In the genomic region with DNA sequence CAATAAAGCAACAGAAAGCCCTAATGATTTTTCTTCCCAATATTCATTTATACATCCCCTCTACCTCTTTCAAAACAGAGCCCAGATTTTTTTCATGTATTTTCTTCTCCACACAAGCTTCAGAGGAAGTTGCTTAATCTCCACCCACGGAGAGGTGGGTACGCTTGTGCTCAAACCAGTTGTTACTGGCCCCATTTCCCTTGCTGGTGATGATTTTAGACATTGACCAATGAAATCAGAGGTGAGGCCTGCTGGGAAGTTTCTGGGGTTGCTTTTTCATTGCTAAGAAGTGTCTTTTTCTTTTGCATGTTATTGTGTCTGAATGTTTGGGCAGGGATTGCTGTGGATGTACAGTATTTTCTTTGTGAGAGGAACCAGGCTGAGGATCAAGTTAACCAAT, we compare ENCODE assay signal across 17 cellular contexts.
DNase-seq lines count a peak whose midpoint lies in the region; ATAC-seq and TF ChIP-seq lines count a peak whose summit lies in the region.
"Had no signal": no experiment of that assay in that cellular context is flagged by ENCODE, and none has a peak within 500 bp of the region (broad histone marks: within the 10 kb centered on the region; RNA-seq: fewer than 3 reads in every experiment).

No MANE protein-coding gene starts in this region.

- H3K4me3 ChIP-seq in IMR-90 (ENCODE audit: insufficient read depth, low read depth, low read length), result no peak overlapping the region
- no peak overlapping the region for H3K4me3 ChIP-seq in mammary epithelial cell (replicated peaks in 1 of 3; ENCODE audit: insufficient read depth in 1 of 3, low read depth in 2 of 3, low read length in 3 of 3)
- no peak overlapping the region for H3K4me3 ChIP-seq in neuronal stem cell (ENCODE audit: low read length in 2 of 2)
- no peak overlapping the region for H3K4me3 ChIP-seq in PC-3 (ENCODE audit: low read length)
- H3K4me3 ChIP-seq: hepatocyte had no signal

- no peak for TF ChIP-seq RAD21 in IMR-90 (IDR thresholded peaks at IDR 0.05; ENCODE audit: low read length)

- TF ChIP-seq CTCF in IMR-90 (conservative IDR thresholded peaks at IDR 0.05; ENCODE audit: low read depth, low read length), result no peak
- no peak for TF ChIP-seq CTCF in mammary epithelial cell (conservative IDR thresholded peaks at IDR 0.05 in 1 of 2, IDR thresholded peaks at IDR 0.05 in 1 of 2; ENCODE audit: extremely low read depth in 1 of 2, insufficient read depth in 1 of 2, low read depth in 1 of 2, low read length in 2 of 2)
- no peak for TF ChIP-seq CTCF in PC-3 (conservative IDR thresholded peaks at IDR 0.05; ENCODE audit: low read depth, low read length)

- no peak overlapping the region for H3K4me2 ChIP-seq in IMR-90 (ENCODE audit: low read depth, low read length)
- H3K4me2 ChIP-seq in mammary epithelial cell (ENCODE audit: insufficient read depth, low read depth, low read length), result no peak overlapping the region
- H3K4me2 ChIP-seq in neuronal stem cell (ENCODE audit: insufficient read depth, low read length, poor library complexity, severe bottlenecking), result no peak overlapping the region
- no peak overlapping the region for H3K4me2 ChIP-seq in PC-3 (ENCODE audit: low read length)
- H3K4me2 ChIP-seq: hepatocyte had no signal

- H3K36me3 ChIP-seq in IMR-90 (ENCODE audit: control insufficient read depth, insufficient read depth, low read length), result no peaks in the 10 kb centered on the region
- H3K36me3 ChIP-seq in mammary epithelial cell (ENCODE audit: insufficient read depth, low read length), result no peaks in the 10 kb centered on the region
- H3K36me3 ChIP-seq in neuronal stem cell (replicated peaks in 1 of 2; ENCODE audit: control insufficient read depth in 2 of 2, insufficient read depth in 2 of 2, low read length in 2 of 2), result no peaks in the 10 kb centered on the region
- H3K36me3 ChIP-seq in PC-3 (ENCODE audit: low read depth, low read length), result no peaks in the 10 kb centered on the region

- no peak overlapping the region for H2AK5ac ChIP-seq in IMR-90 (ENCODE audit: low read depth, low read length)
- H2AK5ac ChIP-seq in neuronal stem cell (ENCODE audit: low read depth, low read length), result no peak overlapping the region

- H2BK20ac ChIP-seq in IMR-90 (ENCODE audit: low read depth, low read length), result no peak overlapping the region

- BruUV-seq in IMR-90 (replicated peaks; lab: Mats Ljungman, UMichigan) (no TSS peak), mammary epithelial cell (replicated peaks; lab: Mats Ljungman, UMichigan) (no TSS peak), PC-3 (replicated peaks; lab: Mats Ljungman, UMichigan) (no TSS peak)

- H2BK120ac ChIP-seq in IMR-90 (ENCODE audit: low read depth, low read length), result no peak overlapping the region
- H2BK120ac ChIP-seq in neuronal stem cell (ENCODE audit: low read depth, low read length), result no peak overlapping the region

- H3F3A ChIP-seq in PC-3 (ENCODE audit: low read length, unreplicated experiment), result no peaks in the 10 kb centered on the region

- H3K9ac ChIP-seq in IMR-90 (ENCODE audit: low read depth, low read length), result no peak overlapping the region
- H3K9ac ChIP-seq in mammary epithelial cell (ENCODE audit: insufficient read depth, low read length), result no peak overlapping the region
- no peak overlapping the region for H3K9ac ChIP-seq in neuronal stem cell (ENCODE audit: low read depth, low read length, poor library complexity)
- no peak overlapping the region for H3K9ac ChIP-seq in PC-3 (ENCODE audit: low read length)
- H3K9ac ChIP-seq: parathyroid adenoma had no signal

- in situ Hi-C loops in IMR-90 (cut with MboI; ENCODE audit: low sequenced_read_pairs) (no loop called here), mammary epithelial cell (cut with MboI; ENCODE audit: low sequenced_read_pairs in 2 of 2) (no loop called here)

- no peak overlapping the region for H3K27ac Mint-ChIP-seq in activated CD4-positive, alpha-beta T cell treated with anti-CD3 and anti-CD28 coated beads, Interleukin-2, amount 10 ng/mL, durations not matched to agents 24 days and 14 days
- H3K27ac Mint-ChIP-seq: dendritic cell treated with granulocyte-macrophage colony-stimulating factor and Interleukin-4, amounts not matched to agents 40 ng/mL and 50 ng/mL, for 4 days had no signal

- dilution Hi-C loops in IMR-90 (cut with HindIII; ENCODE audit: low sequenced_read_pairs, unreplicated experiment), result no loop called here
- dilution Hi-C loops in mammary epithelial cell (cut with HindIII; ENCODE audit: low sequenced_read_pairs), result no loop called here

- TF ChIP-seq POLR2A in IMR-90 (IDR thresholded peaks at IDR 0.05; ENCODE audit: low read depth, low read length), result no peak

- no peaks in the 10 kb centered on the region for H3K9me3 ChIP-seq in IMR-90 (ENCODE audit: control insufficient read depth, insufficient read depth, low read length)
- H3K9me3 ChIP-seq in mammary epithelial cell (replicated peaks; ENCODE audit: insufficient read depth, low read length), result no peaks in the 10 kb centered on the region
- no peaks in the 10 kb centered on the region for H3K9me3 ChIP-seq in neuronal stem cell (replicated peaks in 1 of 2; ENCODE audit: control insufficient read depth in 2 of 2, insufficient read depth in 1 of 2, low read depth in 1 of 2, low read length in 2 of 2)
- no peaks in the 10 kb centered on the region for H3K9me3 ChIP-seq in PC-3 (ENCODE audit: low read length)

- H3K4me1 ChIP-seq in IMR-90 (ENCODE audit: control insufficient read depth, insufficient read depth, low read length) (no peaks in the 10 kb centered on the region), mammary epithelial cell (ENCODE audit: insufficient read depth, low read length) (no peaks in the 10 kb centered on the region), neuronal stem cell (ENCODE audit: control insufficient read depth in 2 of 2, insufficient read depth in 1 of 2, low read depth in 1 of 2, low read length in 2 of 2) (peaks cover under 1 to 3% of the 10 kb centered on the region in 2 donors), PC-3 (ENCODE audit: insufficient read depth, low read length) (no peaks in the 10 kb centered on the region)
- H3K4me1 ChIP-seq: parathyroid adenoma had no signal

- no peak for ATAC-seq in IMR-90 (ENCODE audit: low read depth)
- no peak for ATAC-seq in PC-3
- no peak for ATAC-seq in HG03159 (IDR thresholded peaks at IDR 0.05; ENCODE audit: unreplicated experiment)
- ATAC-seq: left cardiac atrium had no signal

- H3K4me3 Mint-ChIP-seq in activated CD4-positive, alpha-beta T cell treated with anti-CD3 and anti-CD28 coated beads, Interleukin-2, amount 10 ng/mL, durations not matched to agents 24 days and 14 days, result no peak overlapping the region
- H3K4me3 Mint-ChIP-seq: dendritic cell treated with granulocyte-macrophage colony-stimulating factor and Interleukin-4, amounts not matched to agents 40 ng/mL and 50 ng/mL, for 4 days had no signal

- DNase-seq in activated CD4-positive, alpha-beta T cell treated with anti-CD3 and anti-CD28 coated beads, Interleukin-2, amount 10 ng/mL, durations not matched to agents 24 days and 14 days, result peak; percentile 55
- DNase-seq in activated CD4-positive, alpha-beta T cell treated with anti-CD3 and anti-CD28 coated beads, Interleukin-2, amount 50 U/mL, for 48 hours, result no peak
- DNase-seq in IMR-90, result no peak
- no peak for DNase-seq in mammary epithelial cell
- no peak for DNase-seq in neuronal stem cell (ENCODE audit: low spot score)
- no peak for DNase-seq in PC-3
- no peak for DNase-seq in activated gamma-delta T cell (lab: John Stamatoyannopoulos, UW)
- DNase-seq: activated T-cell treated with anti-CD3 and anti-CD28 coated beads, Interleukin-2, amount 50 U/mL, for 1 hour; Calu3; KG1; left cardiac atrium; NCI-H1417 treated with DMSO at 0.1 percent for 48 hours had no signal

- H2AFZ ChIP-seq in IMR-90 (replicated peaks; ENCODE audit: low read length, poor library complexity) (no peak overlapping the region), mammary epithelial cell (ENCODE audit: low read depth, low read length) (peak overlapping the region; percentile 13), neuronal stem cell (ENCODE audit: low read length) (peak overlapping the region; percentile 64), PC-3 (ENCODE audit: low read length) (no peak overlapping the region)
- H2AFZ ChIP-seq: hepatocyte, parathyroid adenoma had no signal

- H3K27ac ChIP-seq in IMR-90 (ENCODE audit: insufficient read depth, low read length) (no peak overlapping the region), mammary epithelial cell (ENCODE audit: insufficient read depth, low read depth, low read length) (no peak overlapping the region), neuronal stem cell (replicated peaks; ENCODE audit: low read length) (no peak overlapping the region), PC-3 (ENCODE audit: low read length) (no peak overlapping the region)
- H3K27ac ChIP-seq: hepatocyte, parathyroid adenoma, VCaP had no signal

- H3K79me2 ChIP-seq in mammary epithelial cell (ENCODE audit: insufficient read depth, low read length), result no peaks in the 10 kb centered on the region
- H3K79me2 ChIP-seq in PC-3 (ENCODE audit: low read length), result no peaks in the 10 kb centered on the region
- H3K79me2 ChIP-seq: hepatocyte, parathyroid adenoma had no signal

- WGBS in IMR-90 (ENCODE audit: extremely low coverage in 2 of 2, insufficient read length in 1 of 2), 2 experiments, result no CpG with 5 or more reads among the region's 2 CpGs
- WGBS in mammary epithelial cell (ENCODE audit: low coverage, missing lambda C conversion rate), result 69% methylated on average over 2 of the region's 2 CpGs
- no CpG with 5 or more reads among the region's 2 CpGs for WGBS in neuronal stem cell (ENCODE audit: extremely low coverage in 2 of 2, insufficient read length in 2 of 2, insufficient replicate concordance in 1 of 2), 2 donors

- peaks cover 3% of the 10 kb centered on the region for H3K36me3 Mint-ChIP-seq in activated CD4-positive, alpha-beta T cell treated with anti-CD3 and anti-CD28 coated beads, Interleukin-2, amount 10 ng/mL, durations not matched to agents 24 days and 14 days (ENCODE audit: low read depth)

- CTCF ChIA-PET in IMR-90 (lab: Yijun Ruan, JAX) (interaction anchor here (0.6 kb wide), 1 partner anchor 659 kb away, joined by 3 read pairs; no protein-coding TSS in a partner anchor), mammary epithelial cell (lab: Charles Lee; ENCODE audit: low non-redundant PET) (no interaction called here), PC-3 (lab: Charles Lee) (no interaction called here)

- peaks cover 30% of the 10 kb centered on the region for H3K9me3 Mint-ChIP-seq in activated CD4-positive, alpha-beta T cell treated with anti-CD3 and anti-CD28 coated beads, Interleukin-2, amount 10 ng/mL, durations not matched to agents 24 days and 14 days
- H3K9me3 Mint-ChIP-seq: dendritic cell treated with granulocyte-macrophage colony-stimulating factor and Interleukin-4, amounts not matched to agents 40 ng/mL and 50 ng/mL, for 4 days had no signal

- H4K20me1 ChIP-seq in IMR-90 (ENCODE audit: insufficient read depth, low read length), result no peaks in the 10 kb centered on the region
- no peaks in the 10 kb centered on the region for H4K20me1 ChIP-seq in mammary epithelial cell (ENCODE audit: insufficient read depth, low read length)
- H4K20me1 ChIP-seq in PC-3 (ENCODE audit: low read length), result no peaks in the 10 kb centered on the region

- H3K79me1 ChIP-seq in IMR-90 (ENCODE audit: low read depth in 1 of 2, low read length in 2 of 2) (no peaks in the 10 kb centered on the region), neuronal stem cell (ENCODE audit: low read depth, low read length) (no peaks in the 10 kb centered on the region)

- no peaks in the 10 kb centered on the region for H3K27me3 ChIP-seq in IMR-90 (ENCODE audit: control insufficient read depth, insufficient read depth, low read length)
- H3K27me3 ChIP-seq in mammary epithelial cell (ENCODE audit: insufficient read depth, low read length), result no peaks in the 10 kb centered on the region
- no peaks in the 10 kb centered on the region for H3K27me3 ChIP-seq in neuronal stem cell (ENCODE audit: control insufficient read depth in 3 of 3, insufficient read depth in 3 of 3, low read depth in 1 of 3, low read length in 3 of 3)
- no peaks in the 10 kb centered on the region for H3K27me3 ChIP-seq in PC-3 (ENCODE audit: low read length)
- H3K27me3 ChIP-seq: hepatocyte had no signal

- H4K91ac ChIP-seq in IMR-90 (ENCODE audit: insufficient read depth, low read depth, low read length) (no peak overlapping the region), neuronal stem cell (ENCODE audit: low read depth, low read length, poor library complexity) (no peak overlapping the region)

- H3K27me3 Mint-ChIP-seq in activated CD4-positive, alpha-beta T cell treated with anti-CD3 and anti-CD28 coated beads, Interleukin-2, amount 10 ng/mL, durations not matched to agents 24 days and 14 days, result peaks cover 4% of the 10 kb centered on the region
- H3K27me3 Mint-ChIP-seq: dendritic cell treated with granulocyte-macrophage colony-stimulating factor and Interleukin-4, amounts not matched to agents 40 ng/mL and 50 ng/mL, for 4 days had no signal

- no peaks in the 10 kb centered on the region for H3K9me1 ChIP-seq in IMR-90 (ENCODE audit: insufficient read depth, low read length)

- H3K9me2 ChIP-seq in PC-3 (replicated peaks; ENCODE audit: low read length), result no peaks in the 10 kb centered on the region

- H3K18ac ChIP-seq in IMR-90 (ENCODE audit: low read depth, low read length) (no peak overlapping the region), neuronal stem cell (ENCODE audit: low read length) (no peak overlapping the region)

- no peak overlapping the region for H2BK12ac ChIP-seq in neuronal stem cell (ENCODE audit: low read length)

- H4K5ac ChIP-seq in IMR-90 (ENCODE audit: low read depth, low read length), result no peak overlapping the region

- H2BK5ac ChIP-seq in IMR-90 (ENCODE audit: low read depth, low read length, poor library complexity, severe bottlenecking) (no peak overlapping the region), neuronal stem cell (ENCODE audit: low read length) (no peak overlapping the region)

- no peak overlapping the region for H3K56ac ChIP-seq in IMR-90 (ENCODE audit: extremely low read depth, insufficient read depth, low read length)

- 0 out of 2 replicates have a peak overlapping the region, but pooled peaks have one; percentile 41 for H3K14ac ChIP-seq in IMR-90 (replicated peaks; ENCODE audit: low read depth, low read length)
- no peak overlapping the region for H3K14ac ChIP-seq in neuronal stem cell (ENCODE audit: low read length)

- POLR2A ChIA-PET in IMR-90 (lab: Charles Lee; ENCODE audit: unreplicated experiment) (no interaction called here), PC-3 (lab: Charles Lee; ENCODE audit: unreplicated experiment) (no interaction called here)

- no peak overlapping the region for H2BK15ac ChIP-seq in IMR-90 (ENCODE audit: low read depth, low read length)
- H2BK15ac ChIP-seq in neuronal stem cell (ENCODE audit: low read length), result no peak overlapping the region

- peaks cover 13% of the 10 kb centered on the region for H3K4me1 Mint-ChIP-seq in activated CD4-positive, alpha-beta T cell treated with anti-CD3 and anti-CD28 coated beads, Interleukin-2, amount 10 ng/mL, durations not matched to agents 24 days and 14 days

- no peak overlapping the region for H4K8ac ChIP-seq in IMR-90 (ENCODE audit: low read depth in 2 of 2, low read length in 2 of 2)
- no peak overlapping the region for H4K8ac ChIP-seq in neuronal stem cell (ENCODE audit: low read depth, low read length)

- H3K4ac ChIP-seq in IMR-90 (ENCODE audit: low read depth, low read length), result no peak overlapping the region
- no peak overlapping the region for H3K4ac ChIP-seq in neuronal stem cell (ENCODE audit: low read length)

- intact Hi-C loops in activated CD4-positive, alpha-beta T cell treated with anti-CD3 and anti-CD28 coated beads, Interleukin-2, amount 10 ng/mL, durations not matched to agents 24 days and 14 days (cut with micrococcal nuclease), result no loop called here
- intact Hi-C loops in IMR-90 (cut with micrococcal nuclease), result no loop called here
- intact Hi-C loops in mammary epithelial cell (cut with micrococcal nuclease), result no loop called here
- intact Hi-C loops in PC-3 (cut with micrococcal nuclease), result no loop called here

- H3K23ac ChIP-seq in IMR-90 (ENCODE audit: low read depth, low read length) (no peak overlapping the region), neuronal stem cell (ENCODE audit: low read depth, low read length, poor library complexity) (no peak overlapping the region)

- no peak overlapping the region for H2AK9ac ChIP-seq in IMR-90 (replicated peaks; ENCODE audit: low read depth, low read length, poor library complexity)

Comparison
In these comparisons a context has a peak if more than half of its experiments do, and no peak if none do; other contexts are left out.
1. H2AFZ ChIP-seq: peak in mammary epithelial cell (single experiment) and neuronal stem cell (single experiment); none in IMR-90 (single experiment) and PC-3 (single experiment).